In the genomic region with DNA sequence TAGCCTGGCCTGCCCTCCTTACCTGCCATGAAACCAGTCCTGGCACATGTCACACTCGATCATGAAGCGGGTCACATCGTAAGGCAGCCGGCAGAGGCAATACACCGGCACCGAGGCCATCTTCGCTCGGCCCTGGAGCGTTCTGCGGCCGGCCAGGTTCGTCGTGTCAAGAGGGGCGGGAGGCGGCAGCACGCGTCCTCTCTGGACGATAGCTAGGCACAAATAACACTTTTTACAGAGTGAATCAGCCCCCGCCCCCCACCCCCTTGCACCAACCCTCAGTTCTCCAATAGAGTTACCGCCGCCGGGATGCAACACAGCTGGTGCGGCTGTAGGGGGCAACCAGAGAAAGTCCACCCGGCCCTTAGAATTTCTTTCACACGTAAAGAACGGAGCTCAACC, we compare ENCODE assay signal across 8 cellular contexts. TPM values are rescaled to one million over a fixed set of nuclear protein-coding genes. Genes with fewer than 3 reads are reported as not detected.
DNase-seq lines count a peak whose midpoint lies in the region; ATAC-seq and TF ChIP-seq lines count a peak whose summit lies in the region.

No MANE protein-coding gene starts in this region.

- H3K36me3 ChIP-seq in thyroid gland = peaks cover 0 to 9% of the 10 kb centered on the region in 2 donors

- TF ChIP-seq POLR2A in thyroid gland (IDR thresholded peaks at IDR 0.05) = no peak

- no peaks in the 10 kb centered on the region for H3K27me3 ChIP-seq in thyroid gland

- WGBS in thyroid gland, 2 donors = 0 to 3% methylated on average over 3 to 18 of the region's 26 CpGs

- intact Hi-C loops in thyroid gland (cut with DNase I) = no loop called here

- ATAC-seq in GM19455 (IDR thresholded peaks at IDR 0.05; ENCODE audit: unreplicated experiment) = no peak

- TF ChIP-seq CTCF in GM20000 (IDR thresholded peaks at IDR 0.05; ENCODE audit: extremely low read depth, missing control alignments) = no peak
- TF ChIP-seq CTCF in nephron progenitor cell (IDR thresholded peaks at IDR 0.05) = no peak
- TF ChIP-seq CTCF in thyroid gland (IDR thresholded peaks at IDR 0.05) = peak in 1 of 6 experiments; percentile 32

- peaks cover 55% of the 10 kb centered on the region for H3K9me3 Mint-ChIP-seq in nephron progenitor cell

- H3K27me3 Mint-ChIP-seq in nephron progenitor cell (ENCODE audit: low read depth, poor library complexity) = peaks cover 2% of the 10 kb centered on the region

- H3K36me3 Mint-ChIP-seq in nephron progenitor cell (ENCODE audit: low read depth) = peaks cover 11% of the 10 kb centered on the region

- DNase-seq in AG08396 (ENCODE audit: low spot score) (peak; percentile 68), GM20000 (ENCODE audit: low spot score) (peak; percentile 41), NOMO-1 treated with DMSO at 0.1 percent for 48 hours (lab: John Stamatoyannopoulos, UW; ENCODE audit: unreplicated experiment) (peak; percentile 33), fibroblast of gingiva (ENCODE audit: low read depth) (peak; percentile 49), nephron progenitor cell (peak; percentile 51), thyroid gland (peak; percentile 42 to 44)
- DNase-seq in activated T-cell treated with anti-CD3 and anti-CD28 coated beads, Interleukin-2, amount 50 U/mL, for 1 hour = peak; percentile 48

- H3K4me1 Mint-ChIP-seq in nephron progenitor cell = peaks cover 23% of the 10 kb centered on the region

- H3K4me3 ChIP-seq in thyroid gland (replicated peaks in 1 of 3) = peak overlapping the region in 1 of 3 donors; percentile 42

- H3K9me3 ChIP-seq in thyroid gland = no peaks in the 10 kb centered on the region

- peaks cover 0 to 6% of the 10 kb centered on the region in 2 donors for H3K4me1 ChIP-seq in thyroid gland

- peak overlapping the region; percentile 100 for H3K27ac Mint-ChIP-seq in nephron progenitor cell

- peak overlapping the region; percentile 98 for H3K4me3 Mint-ChIP-seq in nephron progenitor cell

- peak overlapping the region in 1 of 3 donors; percentile 85 for H3K27ac ChIP-seq in thyroid gland

RNA-seq across cellular contexts. Expression of gene PHF8, which starts 1.7 kb away (rescaled TPM):
- 10 to 100 TPM; 30.4 to 89.5 (median 36.3) TPM for total RNA-seq in thyroid gland
